In the genomic region with DNA sequence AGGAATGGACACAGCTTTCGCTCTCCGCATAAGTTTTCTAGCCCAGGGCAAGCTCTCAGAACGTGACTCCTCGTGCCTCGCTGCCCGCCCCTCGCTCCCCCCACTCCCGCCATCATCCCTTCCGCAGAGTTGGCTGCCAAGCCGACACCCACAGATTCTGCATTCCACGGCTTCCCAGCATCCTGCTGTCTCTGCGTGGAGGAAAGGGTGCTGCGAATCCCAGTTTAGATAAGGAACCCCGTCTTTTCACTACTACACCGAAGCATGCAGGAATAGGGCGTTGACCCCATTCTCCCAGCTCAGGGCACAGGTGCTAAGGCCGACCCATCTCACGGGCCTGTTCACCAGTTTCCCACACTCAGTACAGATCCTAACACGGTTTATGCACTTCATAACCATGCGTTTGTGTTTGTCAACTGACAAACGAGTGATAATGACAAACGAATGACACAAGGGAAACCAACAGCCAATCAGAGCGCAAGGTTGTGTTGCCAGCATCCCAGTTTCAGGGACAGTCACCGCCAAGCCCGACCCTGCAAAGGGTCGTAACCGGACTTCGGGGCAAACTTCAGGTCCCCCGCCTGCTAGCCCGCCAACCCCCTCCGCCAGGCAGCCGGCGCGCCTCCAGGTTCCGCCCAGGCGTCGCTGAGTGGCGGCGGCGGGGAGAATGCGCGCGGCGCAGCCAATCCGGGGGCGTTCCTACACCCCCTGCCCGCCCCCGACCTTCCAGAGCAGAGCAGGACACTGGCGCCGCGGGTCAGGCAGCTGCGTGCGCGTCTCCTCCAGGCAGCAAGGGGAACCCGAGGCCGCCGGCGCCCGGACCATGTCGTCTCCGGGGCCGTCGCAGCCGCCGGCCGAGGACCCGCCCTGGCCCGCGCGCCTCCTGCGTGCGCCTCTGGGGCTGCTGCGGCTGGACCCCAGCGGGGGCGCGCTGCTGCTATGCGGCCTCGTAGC, we compare ENCODE assay signal across 8 cellular contexts. TPM values are rescaled to one million over a fixed set of nuclear protein-coding genes. Genes with fewer than 3 reads are reported as not detected.
DNase-seq lines count a peak whose midpoint lies in the region; ATAC-seq and TF ChIP-seq lines count a peak whose summit lies in the region.

A gene (plus strand): TSS at position 729 of the 954 bp plus-strand sequence. CDS start 95 bp downstream, at position 824.

- no peaks in the 10 kb centered on the region for H3K9me3 ChIP-seq in CD8-positive, alpha-beta memory T cell (ENCODE audit: low read length)
- H3K9me3 ChIP-seq in OCI-LY3 (ENCODE audit: insufficient read depth, low read length) = no peaks in the 10 kb centered on the region
- no peaks in the 10 kb centered on the region for H3K9me3 ChIP-seq in muscle layer of colon (ENCODE audit: low read length)

- no peaks in the 10 kb centered on the region for H3K27me3 ChIP-seq in CD8-positive, alpha-beta memory T cell (ENCODE audit: insufficient read depth, low read length, poor library complexity, severe bottlenecking)
- H3K27me3 ChIP-seq in OCI-LY3 (ENCODE audit: low read depth, low read length) = no peaks in the 10 kb centered on the region
- H3K27me3 ChIP-seq in muscle layer of colon (ENCODE audit: control insufficient read depth in 1 of 2, insufficient read depth in 2 of 2, low read length in 2 of 2) = no peaks in the 10 kb centered on the region

- H3K9ac ChIP-seq in OCI-LY3 (ENCODE audit: low read length) = peak within 1 kb of the TSS; percentile 72
- peak within 1 kb of the TSS; percentile 72 for H3K9ac ChIP-seq in muscle layer of colon (ENCODE audit: low read length)

- DNase-seq in CD8-positive, alpha-beta memory T cell = peak; percentile 76 to 85 (median 80)
- DNase-seq in activated T-cell treated with anti-CD3 and anti-CD28 coated beads for 48 hours (ENCODE audit: low read depth) (peak; percentile 67), erythroblast (lab: John Stamatoyannopoulos, UW) (peak; percentile 72 to 77)
- DNase-seq in stimulated activated CD8-positive, alpha-beta memory T cell treated with anti-CD3 and anti-CD28 coated beads, Interleukin-7, amount 100 ng/mL, for 1 hour (ENCODE audit: low read depth in 2 of 2) = peak; percentile 60 to 67

- H2AFZ ChIP-seq in OCI-LY3 (ENCODE audit: low read depth, low read length) = peak within 1 kb of the TSS; percentile 87

- H3K9me3 Mint-ChIP-seq in CD8-positive, alpha-beta memory T cell = no peaks in the 10 kb centered on the region

- no peaks in the 10 kb centered on the region for H4K20me1 ChIP-seq in OCI-LY3 (ENCODE audit: insufficient read depth, low read length)

- CTCF ChIA-PET in CD8-positive, alpha-beta memory T cell (lab: Charles Lee) = interaction anchor here (1.0 to 1.7 kb wide), 3 partner anchors 10 to 88 kb away, joined by 3 to 6 read pairs (median 5); no protein-coding TSS in a partner anchor

- H3K27me3 Mint-ChIP-seq in CD8-positive, alpha-beta memory T cell = peaks cover 0 to 1% of the 10 kb centered on the region in 2 donors

- no peak for TF ChIP-seq CTCF in OCI-LY3 (IDR thresholded peaks at IDR 0.05; ENCODE audit: low read depth, low read length)

- peaks cover 15% of the 10 kb centered on the region for H3K79me2 ChIP-seq in OCI-LY3 (ENCODE audit: low read length)

- H3K4me1 ChIP-seq in CD8-positive, alpha-beta memory T cell (ENCODE audit: insufficient read depth, low read length) = peaks cover 10% of the 10 kb centered on the region
- H3K4me1 ChIP-seq in OCI-LY3 (ENCODE audit: low read length) (peaks cover 20% of the 10 kb centered on the region), muscle layer of colon (ENCODE audit: insufficient read depth, low read length) (peaks cover 9% of the 10 kb centered on the region)

- H3K27ac ChIP-seq in CD8-positive, alpha-beta memory T cell (ENCODE audit: low read depth, low read length) = peak within 1 kb of the TSS; percentile 45
- H3K27ac ChIP-seq in OCI-LY3 (ENCODE audit: low read length) = peak within 1 kb of the TSS; percentile 5; the same call in 1 of the 2 replicates
- H3K27ac ChIP-seq in muscle layer of colon (ENCODE audit: low read depth, low read length) = peak within 1 kb of the TSS; percentile 87

- peaks cover 22 to 38% (median 38%) of the 10 kb centered on the region in 3 donors for H3K4me1 Mint-ChIP-seq in CD8-positive, alpha-beta memory T cell

- peak within 1 kb of the TSS; percentile 81 for H3K4me3 ChIP-seq in CD8-positive, alpha-beta memory T cell (ENCODE audit: low read length)
- H3K4me3 ChIP-seq in OCI-LY3 (ENCODE audit: low read length) (peak within 1 kb of the TSS; percentile 83), muscle layer of colon (ENCODE audit: low read depth in 1 of 2, low read length in 2 of 2) (peak within 1 kb of the TSS; percentile 76 to 86)

- ATAC-seq in GM19397 (IDR thresholded peaks at IDR 0.05; ENCODE audit: unreplicated experiment) (peak; percentile 97), HG03558 (IDR thresholded peaks at IDR 0.05; ENCODE audit: extremely low read depth, unreplicated experiment) (peak; percentile 88)

- POLR2A ChIA-PET in CD8-positive, alpha-beta memory T cell (lab: Charles Lee) = interaction anchor here (0.5 to 1.0 kb wide), 2 partner anchors 50 to 210 kb away, joined by 5 read pairs; no protein-coding TSS in a partner anchor

- H3K36me3 Mint-ChIP-seq in CD8-positive, alpha-beta memory T cell = peaks cover 0 to 7% (median 2%) of the 10 kb centered on the region in 3 donors

- TF ChIP-seq POLR2A in erythroblast (IDR thresholded peaks at IDR 0.05; ENCODE audit: low read length) = no peak

- peak within 1 kb of the TSS; percentile 88 to 94 (median 92) for H3K4me3 Mint-ChIP-seq in CD8-positive, alpha-beta memory T cell

- peak within 1 kb of the TSS; percentile 1 to 95 (median 91) for H3K27ac Mint-ChIP-seq in CD8-positive, alpha-beta memory T cell

- H3K36me3 ChIP-seq in CD8-positive, alpha-beta memory T cell (ENCODE audit: insufficient read depth, low read length) = no peaks in the 10 kb centered on the region
- peaks cover 15% of the 10 kb centered on the region for H3K36me3 ChIP-seq in OCI-LY3 (replicated peaks; ENCODE audit: low read depth, low read length)
- no peaks in the 10 kb centered on the region for H3K36me3 ChIP-seq in muscle layer of colon (ENCODE audit: insufficient read depth, low read length)

- H3K4me2 ChIP-seq in OCI-LY3 (ENCODE audit: low read length) = peak within 1 kb of the TSS; percentile 96

RNA-seq across cellular contexts. Expression of the gene that starts here (rescaled TPM):
- 1 to 10 TPM; 2.7 to 2.9 TPM for total RNA-seq in CD8-positive, alpha-beta memory T cell
- polyA plus RNA-seq in CD8-positive, alpha-beta memory T cell = 4.0 TPM

Comparison
In these comparisons a context has a peak if more than half of its experiments do, and no peak if none do; other contexts are left out.
1. Peak in every context shown above with its lines: DNase-seq, ATAC-seq, H3K4me3 ChIP-seq and H3K27ac ChIP-seq.
2. H3K27ac ChIP-seq: peak in every context shown above with its lines; median percentile 87 in muscle layer of colon; 45 in CD8-positive, alpha-beta memory T cell; 5 in OCI-LY3.